Comparison of ENCODE assay signal across 2 cellular contexts in the genomic region with DNA sequence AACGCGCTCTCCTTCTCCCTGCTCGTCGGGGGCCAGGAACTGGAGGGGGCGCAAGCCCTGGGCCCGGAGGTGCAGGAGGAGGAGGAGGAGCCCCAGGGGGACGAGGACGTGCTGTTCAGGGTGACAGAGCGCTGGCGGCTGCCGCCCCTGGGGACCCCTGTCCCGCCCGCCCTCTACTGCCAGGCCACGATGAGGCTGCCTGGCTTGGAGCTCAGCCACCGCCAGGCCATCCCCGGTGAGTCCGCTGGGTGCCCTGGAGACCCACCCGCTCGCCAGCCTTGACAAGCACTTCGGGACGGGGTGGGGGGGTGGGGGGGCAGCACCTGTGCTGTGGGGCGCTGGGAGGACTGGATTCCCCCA.
TF ChIP-seq lines count a peak whose summit lies in the region.

No MANE protein-coding gene starts in this region.

TF ChIP-seq in HepG2, 621 proteins besides CTCF, POLR2A, EP300 and RAD21:
- TF ChIP-seq SSRP1 (CRISPR knock-in tag; IDR thresholded peaks at IDR 0.05) (no peak), NFE2L1 (CRISPR knock-in tag; IDR thresholded peaks at IDR 0.05; ENCODE audit: borderline replicate concordance) (no peak), ETV5 (CRISPR knock-in tag; IDR thresholded peaks at IDR 0.05; ENCODE audit: borderline replicate concordance) (no peak), IKZF1 (IDR thresholded peaks at IDR 0.05) (no peak), NR3C1 (CRISPR knock-in tag; IDR thresholded peaks at IDR 0.05) (no peak), ZNF33A (CRISPR knock-in tag; IDR thresholded peaks at IDR 0.05; ENCODE audit: borderline replicate concordance) (no peak), ZNF703 (CRISPR knock-in tag; IDR thresholded peaks at IDR 0.05; ENCODE audit: borderline replicate concordance) (no peak), RCOR2 (CRISPR knock-in tag; IDR thresholded peaks at IDR 0.05) (no peak), ZNF234 (CRISPR knock-in tag; conservative IDR thresholded peaks at IDR 0.05) (no peak), TCF12 (IDR thresholded peaks at IDR 0.05) (no peak), TCF12 (CRISPR knock-in tag; IDR thresholded peaks at IDR 0.05) (0 out of 2 replicates have a peak, but pooled peaks have one; percentile 12), HES4 (CRISPR knock-in tag; IDR thresholded peaks at IDR 0.05; ENCODE audit: borderline replicate concordance) (peak; percentile 53; the same call in 1 of the 2 replicates), ZNF343 (CRISPR knock-in tag; IDR thresholded peaks at IDR 0.05) (no peak), RBFOX2 (IDR thresholded peaks at IDR 0.05; ENCODE audit: low read depth, low read length) (peak; percentile 25; the same call in 1 of the 2 replicates), AGO2 (optimal IDR thresholded peaks at IDR 0.05; ENCODE audit: low read depth, low read length) (peak; percentile 27), ZNF225 (CRISPR knock-in tag; IDR thresholded peaks at IDR 0.05) (no peak), EEA1 (CRISPR knock-in tag; IDR thresholded peaks at IDR 0.05; ENCODE audit: borderline replicate concordance) (no peak), ZNF501 (CRISPR knock-in tag; IDR thresholded peaks at IDR 0.05) (0 out of 2 replicates have a peak, but pooled peaks have one; percentile 35), SRSF1 (optimal IDR thresholded peaks at IDR 0.05; ENCODE audit: low read depth, low read length) (peak; percentile 2), CBX5 (CRISPR knock-in tag; IDR thresholded peaks at IDR 0.05; ENCODE audit: borderline replicate concordance) (no peak), PHF5A (CRISPR knock-in tag; IDR thresholded peaks at IDR 0.05; ENCODE audit: low read depth, unreplicated experiment) (no peak), HMG20A (CRISPR knock-in tag; IDR thresholded peaks at IDR 0.05; ENCODE audit: borderline replicate concordance) (no peak), ZNF563 (CRISPR knock-in tag; IDR thresholded peaks at IDR 0.05) (0 out of 2 replicates have a peak, but pooled peaks have one; percentile 36), HDAC1 (CRISPR knock-in tag; IDR thresholded peaks at IDR 0.05) (peak; percentile 13; the same call in 1 of the 2 replicates), ZNF841 (CRISPR knock-in tag; IDR thresholded peaks at IDR 0.05; ENCODE audit: borderline replicate concordance) (no peak)
- TF ChIP-seq, protein P1, sequence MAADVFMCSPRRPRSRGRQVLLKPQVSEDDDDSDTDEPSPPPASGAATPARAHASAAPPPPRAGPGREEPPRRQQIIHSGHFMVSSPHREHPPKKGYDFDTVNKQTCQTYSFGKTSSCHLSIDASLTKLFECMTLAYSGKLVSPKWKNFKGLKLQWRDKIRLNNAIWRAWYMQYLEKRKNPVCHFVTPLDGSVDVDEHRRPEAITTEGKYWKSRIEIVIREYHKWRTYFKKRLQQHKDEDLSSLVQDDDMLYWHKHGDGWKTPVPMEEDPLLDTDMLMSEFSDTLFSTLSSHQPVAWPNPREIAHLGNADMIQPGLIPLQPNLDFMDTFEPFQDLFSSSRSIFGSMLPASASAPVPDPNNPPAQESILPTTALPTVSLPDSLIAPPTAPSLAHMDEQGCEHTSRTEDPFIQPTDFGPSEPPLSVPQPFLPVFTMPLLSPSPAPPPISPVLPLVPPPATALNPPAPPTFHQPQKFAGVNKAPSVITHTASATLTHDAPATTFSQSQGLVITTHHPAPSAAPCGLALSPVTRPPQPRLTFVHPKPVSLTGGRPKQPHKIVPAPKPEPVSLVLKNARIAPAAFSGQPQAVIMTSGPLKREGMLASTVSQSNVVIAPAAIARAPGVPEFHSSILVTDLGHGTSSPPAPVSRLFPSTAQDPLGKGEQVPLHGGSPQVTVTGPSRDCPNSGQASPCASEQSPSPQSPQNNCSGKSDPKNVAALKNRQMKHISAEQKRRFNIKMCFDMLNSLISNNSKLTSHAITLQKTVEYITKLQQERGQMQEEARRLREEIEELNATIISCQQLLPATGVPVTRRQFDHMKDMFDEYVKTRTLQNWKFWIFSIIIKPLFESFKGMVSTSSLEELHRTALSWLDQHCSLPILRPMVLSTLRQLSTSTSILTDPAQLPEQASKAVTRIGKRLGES (CRISPR knock-in tag; IDR thresholded peaks at IDR 0.05; ENCODE audit: borderline replicate concordance), result no peak

TF ChIP-seq in Ishikawa, 13 proteins besides CTCF, POLR2A, EP300 and RAD21:
- TF ChIP-seq ZBTB7A (IDR thresholded peaks at IDR 0.05; ENCODE audit: low read depth) (0 out of 2 replicates have a peak, but pooled peaks have one; percentile 58), YY1 (IDR thresholded peaks at IDR 0.05; ENCODE audit: low read depth) (no peak)
